9 cellular contexts compared by ENCODE assay signal in genomic region chr10:77970869-77971803, GRCh38. TPM values are rescaled to one million over a fixed set of nuclear protein-coding genes. Genes with fewer than 3 reads are reported as not detected.
DNase-seq lines count a peak whose midpoint lies in the region; ATAC-seq, FAIRE-seq and TF ChIP-seq lines count a peak whose summit lies in the region.
"Had no signal": no experiment of that assay in that cellular context is flagged by ENCODE, and none has a peak within 500 bp of the region (broad histone marks: within the 10 kb centered on the region; RNA-seq: fewer than 3 reads in every experiment).

No MANE protein-coding gene starts in this region.

- RAD21 ChIA-PET in GM12878 (lab: Charles Lee; ENCODE audit: unreplicated experiment), result no interaction called here

- no peaks in the 10 kb centered on the region for H3K9me3 Mint-ChIP-seq in CD4-positive, alpha-beta memory T cell
- H3K9me3 Mint-ChIP-seq: natural killer cell treated with Interleukin-12 subunit alpha and Interleukin-12 subunit beta and Interleukin-15 and Interleukin-18, amount 100 ng/mL, for 72 hours had no signal

- peaks cover 9% of the 10 kb centered on the region for H3K4me1 ChIP-seq in CD4-positive, alpha-beta memory T cell (ENCODE audit: insufficient read depth, low read length)
- H3K4me1 ChIP-seq in GM12878 (ENCODE audit: control insufficient read depth, insufficient read depth, low read length) (0 out of 2 replicates have a peak, but pooled peaks cover 5% of the 10 kb centered on the region), subcutaneous abdominal adipose tissue (ENCODE audit: control insufficient read depth in 5 of 5, insufficient read depth in 5 of 5, low read length in 5 of 5) (peaks cover 3 to 15% (median 11%) of the 10 kb centered on the region in 5 donors)

- no peaks in the 10 kb centered on the region for H4K20me1 ChIP-seq in GM12878 (ENCODE audit: control insufficient read depth, insufficient read depth)

- ATAC-seq in GM12878, result peak; percentile 38; the same call in 2 of the 3 replicates
- no peak for ATAC-seq in HG02938 (IDR thresholded peaks at IDR 0.05; ENCODE audit: unreplicated experiment)
- no peak for ATAC-seq in HG03442 (IDR thresholded peaks at IDR 0.05; ENCODE audit: unreplicated experiment)

- peak overlapping the region; percentile 24; the same call in 1 of the 2 replicates for H2AFZ ChIP-seq in GM12878 (ENCODE audit: control insufficient read depth, low read depth, low read length)

- H3K9me3 ChIP-seq in CD4-positive, alpha-beta memory T cell (ENCODE audit: control insufficient read depth in 1 of 2, low read length in 2 of 2), result no peaks in the 10 kb centered on the region
- H3K9me3 ChIP-seq in GM12878 (replicated peaks; ENCODE audit: control insufficient read depth, insufficient read depth, low read length) (no peaks in the 10 kb centered on the region), subcutaneous abdominal adipose tissue (ENCODE audit: control insufficient read depth in 5 of 5, low read length in 5 of 5) (no peaks in the 10 kb centered on the region)

- SMC1A ChIA-PET in GM12878 (lab: Charles Lee; ENCODE audit: uncharacterized antibody, unreplicated experiment), result no interaction called here

- DNase-seq in CD4-positive, alpha-beta memory T cell, result no peak
- DNase-seq in Kasumi-1 (lab: John Stamatoyannopoulos, UW) (peak; percentile 54 to 60), GM12878 (ENCODE audit: low read depth, low spot score) (no peak), iris pigment epithelial cell (ENCODE audit: low read depth) (peak; percentile 94), occipital lobe (lab: John Stamatoyannopoulos, UW) (no peak)

- no peak for FAIRE-seq in GM12878 (lab: Jason Lieb, UNC)

- H3K36me3 ChIP-seq in CD4-positive, alpha-beta memory T cell (ENCODE audit: insufficient read depth, low read length), result no peaks in the 10 kb centered on the region
- H3K36me3 ChIP-seq in GM12878 (ENCODE audit: control insufficient read depth in 2 of 2, insufficient read depth in 2 of 2, low read length in 1 of 2) (peaks cover 0 to 2% of the 10 kb centered on the region in 2 experiments; a peak in 3 of 4 replicates), subcutaneous abdominal adipose tissue (ENCODE audit: control insufficient read depth in 5 of 5, insufficient read depth in 5 of 5, low read length in 5 of 5) (peaks cover 0 to 9% (median 3%) of the 10 kb centered on the region in 5 donors)

- intact Hi-C loops in CD4-positive, alpha-beta memory T cell (cut with micrococcal nuclease), result no loop called here
- intact Hi-C loops in GM12878 (cut with micrococcal nuclease; ENCODE audit: unreplicated experiment), result loop anchor here (5.0 kb wide), 1 partner anchor 124 kb away; no protein-coding TSS in a partner anchor

- no peak for TF ChIP-seq EP300 in GM12878 (IDR thresholded peaks at IDR 0.05; ENCODE audit: borderline replicate concordance in 1 of 2, control insufficient read depth in 1 of 2, low read depth in 2 of 2, low read length in 2 of 2)

- H3K27me3 Mint-ChIP-seq in CD4-positive, alpha-beta memory T cell, result no peaks in the 10 kb centered on the region
- H3K27me3 Mint-ChIP-seq: natural killer cell treated with Interleukin-12 subunit alpha and Interleukin-12 subunit beta and Interleukin-15 and Interleukin-18, amount 100 ng/mL, for 72 hours had no signal

- H3K79me2 ChIP-seq in GM12878 (ENCODE audit: control insufficient read depth, insufficient read depth, low read length), result no peaks in the 10 kb centered on the region

- peak overlapping the region in 1 of 8 donors; percentile 46 for H3K4me3 Mint-ChIP-seq in CD4-positive, alpha-beta memory T cell
- H3K4me3 Mint-ChIP-seq: natural killer cell treated with Interleukin-12 subunit alpha and Interleukin-12 subunit beta and Interleukin-15 and Interleukin-18, amount 100 ng/mL, for 72 hours had no signal

- H3K27ac ChIP-seq in CD4-positive, alpha-beta memory T cell (ENCODE audit: low read depth, low read length), result no peak overlapping the region
- H3K27ac ChIP-seq in GM12878 (ENCODE audit: control insufficient read depth, insufficient read depth) (peak overlapping the region; percentile 30), subcutaneous abdominal adipose tissue (ENCODE audit: low read depth, low read length) (peak overlapping the region; percentile 24)

- BruUV-seq in GM12878 (replicated peaks; lab: Mats Ljungman, UMichigan), result no TSS peak

- WGBS in GM12878 (ENCODE audit: insufficient coverage, insufficient replicate concordance, low lambda C conversion rate, missing lambda C conversion rate), result 42% methylated on average over 7 of the region's 7 CpGs

- no peaks in the 10 kb centered on the region for H3K27me3 ChIP-seq in CD4-positive, alpha-beta memory T cell (ENCODE audit: insufficient read depth, low read length)
- H3K27me3 ChIP-seq in GM12878 (replicated peaks in 1 of 2; ENCODE audit: control insufficient read depth in 2 of 2, insufficient read depth in 2 of 2, low read length in 1 of 2), result no peaks in the 10 kb centered on the region
- H3K27me3 ChIP-seq in subcutaneous abdominal adipose tissue (ENCODE audit: control insufficient read depth in 5 of 5, insufficient read depth in 4 of 5, low read length in 5 of 5), result peaks cover 0 to 3% (median 0%) of the 10 kb centered on the region in 5 donors

- H3K9ac ChIP-seq in GM12878 (ENCODE audit: control insufficient read depth, insufficient read depth, low read length) (no peak overlapping the region), subcutaneous abdominal adipose tissue (ENCODE audit: low read length in 5 of 5) (no peak overlapping the region)

- POLR2A ChIA-PET in CD4-positive, alpha-beta memory T cell (lab: Charles Lee; ENCODE audit: partially characterized antibody), result no interaction called here
- POLR2A ChIA-PET in GM12878 (lab: Charles Lee), result no interaction called here

- H3K27ac Mint-ChIP-seq in CD4-positive, alpha-beta memory T cell, result peak overlapping the region in 4 of 7 donors; percentile 6 to 66 (median 48)
- H3K27ac Mint-ChIP-seq: natural killer cell treated with Interleukin-12 subunit alpha and Interleukin-12 subunit beta and Interleukin-15 and Interleukin-18, amount 100 ng/mL, for 72 hours had no signal

- no peak overlapping the region for H3K4me3 ChIP-seq in CD4-positive, alpha-beta memory T cell (ENCODE audit: low read length in 2 of 2)
- H3K4me3 ChIP-seq in GM12878 (no peak overlapping the region), subcutaneous abdominal adipose tissue (ENCODE audit: low read depth in 1 of 5, low read length in 5 of 5) (peak overlapping the region in 2 of 5 donors; percentile 35 to 40)

- TF ChIP-seq RAD21 in GM12878 (IDR thresholded peaks at IDR 0.05; ENCODE audit: insufficient read depth, low read depth, low read length), result no peak

- TF ChIP-seq POLR2A in GM12878 (IDR thresholded peaks at IDR 0.05; ENCODE audit: low read depth, low read length), result no peak

- in situ Hi-C loops in GM12878 (cut with MboI), result no loop called here

- peaks cover 8 to 9% of the 10 kb centered on the region in 2 donors for H3K36me3 Mint-ChIP-seq in CD4-positive, alpha-beta memory T cell
- H3K36me3 Mint-ChIP-seq: natural killer cell treated with Interleukin-12 subunit alpha and Interleukin-12 subunit beta and Interleukin-15 and Interleukin-18, amount 100 ng/mL, for 72 hours had no signal

- peaks cover 6 to 15% (median 11%) of the 10 kb centered on the region in 4 donors for H3K4me1 Mint-ChIP-seq in CD4-positive, alpha-beta memory T cell

- CTCF ChIA-PET in CD4-positive, alpha-beta memory T cell (lab: Charles Lee; ENCODE audit: partially characterized antibody), result no interaction called here
- CTCF ChIA-PET in GM12878 (lab: Yijun Ruan, JAX), result no interaction called here

- H3K4me2 ChIP-seq in GM12878 (ENCODE audit: control insufficient read depth, insufficient read depth), result no peak overlapping the region

- TF ChIP-seq CTCF in GM12878 (IDR thresholded peaks at IDR 0.05 in 2 of 3, conservative IDR thresholded peaks at IDR 0.05 in 1 of 3; ENCODE audit: control insufficient read depth in 2 of 3, extremely low read depth in 1 of 3, insufficient read depth in 1 of 3, low read depth in 3 of 3, low read length in 3 of 3), result no peak

RNA-seq across cellular contexts. Expression of gene DLG5, which starts 44.6 kb away (rescaled TPM):
- 1 to 10 TPM; 2.7 to 3.2 TPM for total RNA-seq in CD4-positive, alpha-beta memory T cell
- under 1 TPM in 1 of 2 donors, not detected in 1; 0.13 TPM for polyA plus RNA-seq in CD4-positive, alpha-beta memory T cell
- 13.3 and 16.7 TPM in 2 replicates for total RNA-seq in GM12878 (2013; cell fraction: nucleolus; rRNA removed)
- total RNA-seq in GM12878 (2014; rRNA removed) (2.4 and 2.8 TPM in 2 replicates), GM12878 (2014; rRNA removed; fragmentation: Illumina TruSeq; extraction: Trizol) (2.3 and 2.7 TPM in 2 replicates), GM12878 (2021) (5.4 and 6.6 TPM in 2 replicates), occipital lobe (34.0 TPM)
- 1.8 TPM for polyA plus RNA-seq in GM12878 (2011; ENCODE audit: low read depth)
- polyA plus RNA-seq in GM12878 (2011; rRNA removed) (4.3 and 4.4 TPM in 2 replicates), GM12878 (2014; fragmentation: Illumina TruSeq; extraction: Trizol) (2.7 and 3.6 TPM in 2 replicates), GM12878 (2014; fragmentation: Nextera tagmentation; extraction: Ambion mirVana) (under 1 TPM; 0.18 to 0.22 TPM), GM12878 (2014; rRNA removed) (3.7 and 5.3 TPM in 2 replicates), GM12878 (2016; fragmentation: Nextera tagmentation; extraction: Ambion mirVana) (under 1 TPM; 0.55 to 0.88 TPM)
- 5.7 and 6.3 TPM in 2 replicates for polyA plus RNA-seq in GM12878 (2011; cell fraction: cytosol; rRNA removed)
- 47.0 and 47.1 TPM in 2 replicates for polyA plus RNA-seq in GM12878 (2011; cell fraction: nucleus; rRNA removed)
- polyA plus RNA-seq in GM12878 (2012), result 2.6 and 3.8 TPM in 2 replicates
- 6.6 and 8.6 TPM in 2 replicates for polyA minus RNA-seq in GM12878 (2011; rRNA and poly(A)+ RNA removed)
- 3.2 and 3.5 TPM in 2 replicates for polyA minus RNA-seq in GM12878 (2011; cell fraction: cytosol; rRNA and poly(A)+ RNA removed)
- polyA minus RNA-seq in GM12878 (2011; cell fraction: nucleus; rRNA and poly(A)+ RNA removed), result 7.5 and 17.6 TPM in 2 replicates

RNA-seq across cellular contexts. Expression of gene POLR3A, which starts 58.2 kb away (rescaled TPM):
- 10 to 100 TPM; 16.9 to 17.6 TPM for total RNA-seq in CD4-positive, alpha-beta memory T cell
- 1 to 10 TPM; 4.5 to 9.6 TPM for polyA plus RNA-seq in CD4-positive, alpha-beta memory T cell
- total RNA-seq in GM12878 (2013; cell fraction: nucleolus; rRNA removed), result 42.1 and 44.8 TPM in 2 replicates
- 14.9 and 17.5 TPM in 2 replicates for total RNA-seq in GM12878 (2014; rRNA removed)
- total RNA-seq in GM12878 (2014; rRNA removed; fragmentation: Illumina TruSeq; extraction: Trizol), result 11.7 and 12.9 TPM in 2 replicates
- 16.8 and 20.4 TPM in 2 replicates for total RNA-seq in GM12878 (2021)
- polyA plus RNA-seq in GM12878 (2011; ENCODE audit: low read depth), result 6.1 TPM
- polyA plus RNA-seq in GM12878 (2011; rRNA removed), result 10.5 and 11.6 TPM in 2 replicates
- polyA plus RNA-seq in GM12878 (2011; cell fraction: cytosol; rRNA removed), result 9.3 and 11.2 TPM in 2 replicates
- 15.2 and 18.5 TPM in 2 replicates for polyA plus RNA-seq in GM12878 (2011; cell fraction: nucleus; rRNA removed)
- 7.3 and 7.4 TPM in 2 replicates for polyA plus RNA-seq in GM12878 (2012)
- 15.8 and 16.4 TPM in 2 replicates for polyA plus RNA-seq in GM12878 (2014; fragmentation: Illumina TruSeq; extraction: Trizol)
- 1 to 10 TPM; 5.4 to 6.6 TPM for polyA plus RNA-seq in GM12878 (2014; fragmentation: Nextera tagmentation; extraction: Ambion mirVana)
- 12.2 and 12.3 TPM in 2 replicates for polyA plus RNA-seq in GM12878 (2014; rRNA removed)
- polyA plus RNA-seq in GM12878 (2016; fragmentation: Nextera tagmentation; extraction: Ambion mirVana), result 10 to 100 TPM; 18.4 to 19.2 TPM
- 30.7 and 30.9 TPM in 2 replicates for polyA minus RNA-seq in GM12878 (2011; rRNA and poly(A)+ RNA removed)
- polyA minus RNA-seq in GM12878 (2011; cell fraction: cytosol; rRNA and poly(A)+ RNA removed), result 12.2 and 13.8 TPM in 2 replicates
- polyA minus RNA-seq in GM12878 (2011; cell fraction: nucleus; rRNA and poly(A)+ RNA removed), result 23.9 and 36.4 TPM in 2 replicates
- total RNA-seq in occipital lobe, result 39.5 TPM

Comparison
In these comparisons a context has a peak if more than half of its experiments do, and no peak if none do; other contexts are left out.
1. DNase-seq: peak in Kasumi-1 (2 of 2) and iris pigment epithelial cell (single experiment); none in CD4-positive, alpha-beta memory T cell (0 of 5), GM12878 (single experiment) and occipital lobe (single experiment).